ENCODE assay signal across 20 cellular contexts in genomic region chr15:39145146-39145545, GRCh38.
DNase-seq lines count a peak whose midpoint lies in the region; ATAC-seq, FAIRE-seq and TF ChIP-seq lines count a peak whose summit lies in the region.
"Had no signal": no experiment of that assay in that cellular context is flagged by ENCODE, and none has a peak within 500 bp of the region (broad histone marks: within the 10 kb centered on the region; RNA-seq: fewer than 3 reads in every experiment).

No MANE protein-coding gene starts in this region.

- H3K36me3 Mint-ChIP-seq in activated T-cell treated with anti-CD3 and anti-CD28 coated beads, Interleukin-2, amount 50 U/mL, for 72 hours (ENCODE audit: insufficient read depth in 2 of 2): no peaks in the 10 kb centered on the region
- H3K36me3 Mint-ChIP-seq in astrocyte (ENCODE audit: low read depth, unreplicated experiment) (no peaks in the 10 kb centered on the region), Calu3 (ENCODE audit: insufficient read depth, unreplicated experiment) (no peaks in the 10 kb centered on the region)
- H3K36me3 Mint-ChIP-seq: CD14-positive monocyte had no signal

- H3K36me3 ChIP-seq in astrocyte (ENCODE audit: insufficient read depth, low read length): no peaks in the 10 kb centered on the region
- no peaks in the 10 kb centered on the region for H3K36me3 ChIP-seq in subcutaneous abdominal adipose tissue (ENCODE audit: control insufficient read depth in 5 of 5, insufficient read depth in 5 of 5, low read length in 5 of 5)

- no peak for ATAC-seq in activated T-cell treated with anti-CD3 and anti-CD28 coated beads, Interleukin-2, amount 50 U/mL, for 72 hours (replicated peaks in 1 of 2)
- ATAC-seq: A549 had no signal

- DNase-seq in activated T-cell treated with anti-CD3 and anti-CD28 coated beads, Interleukin-2, amount 50 U/mL, for 72 hours: no peak
- DNase-seq in activated T-cell treated with anti-CD3 and anti-CD28 coated beads, Interleukin-2, amount 50 U/mL, for 1 hour: no peak
- peak; percentile 35 for DNase-seq in RPMI7951 (ENCODE audit: low read depth)
- DNase-seq in astrocyte (ENCODE audit: low read depth): peak; percentile 28
- DNase-seq in KG1 (lab: John Stamatoyannopoulos, UW): no peak
- no peak for DNase-seq in hepatic stellate cell (ENCODE audit: low spot score)
- no peak for DNase-seq in Calu3
- DNase-seq: Caco-2, NCI-H1092 treated with DMSO at 0.1 percent for 48 hours, NCI-H1694, NCI-H2107, NCI-H226, NCI-H526, Right ventricle myocardium superior had no signal

- no peak overlapping the region for H3K27ac ChIP-seq in astrocyte (ENCODE audit: low read depth, low read length)
- H3K27ac ChIP-seq in subcutaneous abdominal adipose tissue (ENCODE audit: low read depth, low read length): peak overlapping the region; percentile 68
- H3K27ac ChIP-seq: KMS-11 had no signal

- H3K79me2 ChIP-seq in astrocyte (ENCODE audit: insufficient read depth, low read length): no peaks in the 10 kb centered on the region

- H3K4me3 ChIP-seq in astrocyte (ENCODE audit: insufficient read depth, low read depth, low read length) (no peak overlapping the region), subcutaneous abdominal adipose tissue (ENCODE audit: low read depth in 1 of 5, low read length in 5 of 5) (no peak overlapping the region)
- H3K4me3 ChIP-seq: A549 had no signal

- peaks cover 18% of the 10 kb centered on the region for H3K4me1 ChIP-seq in astrocyte (ENCODE audit: insufficient read depth, low read length)
- peaks cover 0 to 25% (median 19%) of the 10 kb centered on the region in 5 donors for H3K4me1 ChIP-seq in subcutaneous abdominal adipose tissue (ENCODE audit: control insufficient read depth in 5 of 5, insufficient read depth in 5 of 5, low read length in 5 of 5)

- CTCF ChIA-PET in Calu3 (lab: Charles Lee): no interaction called here

- H4K20me1 ChIP-seq in astrocyte (ENCODE audit: insufficient read depth, low read length): no peaks in the 10 kb centered on the region

- peak overlapping the region; percentile 93 for H3K27ac Mint-ChIP-seq in activated T-cell treated with anti-CD3 and anti-CD28 coated beads, Interleukin-2, amount 50 U/mL, for 72 hours
- no peak overlapping the region for H3K27ac Mint-ChIP-seq in astrocyte (ENCODE audit: unreplicated experiment)
- H3K27ac Mint-ChIP-seq in Calu3 (ENCODE audit: unreplicated experiment): no peak overlapping the region
- H3K27ac Mint-ChIP-seq: CD14-positive monocyte had no signal

- H3K4me3 Mint-ChIP-seq in activated T-cell treated with anti-CD3 and anti-CD28 coated beads, Interleukin-2, amount 50 U/mL, for 72 hours: peak overlapping the region in 1 of 2 donors; percentile 72
- H3K4me3 Mint-ChIP-seq in astrocyte (ENCODE audit: unreplicated experiment) (no peak overlapping the region), Calu3 (ENCODE audit: low read depth, unreplicated experiment) (no peak overlapping the region)
- H3K4me3 Mint-ChIP-seq: CD14-positive monocyte had no signal

- intact Hi-C loops in Calu3 (cut with micrococcal nuclease; ENCODE audit: unreplicated experiment): no loop called here

- no peak overlapping the region for H2AFZ ChIP-seq in astrocyte (ENCODE audit: low read depth, low read length)

- no peak for FAIRE-seq in astrocyte (lab: Jason Lieb, UNC)
- FAIRE-seq: A549, G401.6, H1 had no signal

- no peaks in the 10 kb centered on the region for H3K27me3 Mint-ChIP-seq in activated T-cell treated with anti-CD3 and anti-CD28 coated beads, Interleukin-2, amount 50 U/mL, for 72 hours (ENCODE audit: low read depth)
- no peaks in the 10 kb centered on the region for H3K27me3 Mint-ChIP-seq in astrocyte (ENCODE audit: low read depth, unreplicated experiment)
- H3K27me3 Mint-ChIP-seq in Calu3 (ENCODE audit: unreplicated experiment): no peaks in the 10 kb centered on the region

- peaks cover 40% of the 10 kb centered on the region for H3K4me1 Mint-ChIP-seq in activated T-cell treated with anti-CD3 and anti-CD28 coated beads, Interleukin-2, amount 50 U/mL, for 72 hours (ENCODE audit: low read depth)
- H3K4me1 Mint-ChIP-seq in astrocyte (ENCODE audit: low read depth, unreplicated experiment): peaks cover 47% of the 10 kb centered on the region
- H3K4me1 Mint-ChIP-seq in Calu3 (ENCODE audit: low read depth, unreplicated experiment): peaks cover 12% of the 10 kb centered on the region
- H3K4me1 Mint-ChIP-seq: CD14-positive monocyte had no signal

- no peaks in the 10 kb centered on the region for H3K27me3 ChIP-seq in astrocyte (ENCODE audit: insufficient read depth, low read length)
- no peaks in the 10 kb centered on the region for H3K27me3 ChIP-seq in subcutaneous abdominal adipose tissue (ENCODE audit: control insufficient read depth in 5 of 5, insufficient read depth in 4 of 5, low read length in 5 of 5)

- no TSS peak for BruUV-seq in Calu3 (replicated peaks; lab: Mats Ljungman, UMichigan)

- peaks cover 0 to 3% of the 10 kb centered on the region in 2 donors for H3K9me3 Mint-ChIP-seq in activated T-cell treated with anti-CD3 and anti-CD28 coated beads, Interleukin-2, amount 50 U/mL, for 72 hours
- no peaks in the 10 kb centered on the region for H3K9me3 Mint-ChIP-seq in astrocyte (ENCODE audit: unreplicated experiment)
- H3K9me3 Mint-ChIP-seq in Calu3 (ENCODE audit: low read depth, unreplicated experiment): no peaks in the 10 kb centered on the region

- H3K9ac ChIP-seq in astrocyte (ENCODE audit: low read length) (no peak overlapping the region), subcutaneous abdominal adipose tissue (ENCODE audit: low read length in 5 of 5) (peak overlapping the region in 1 of 5 donors; percentile 6)
- H3K9ac ChIP-seq: KMS-11 had no signal

- H3K9me3 ChIP-seq in astrocyte (ENCODE audit: insufficient read depth, low read depth, low read length) (no peaks in the 10 kb centered on the region), subcutaneous abdominal adipose tissue (ENCODE audit: control insufficient read depth in 5 of 5, low read length in 5 of 5) (no peaks in the 10 kb centered on the region)
- H3K9me3 ChIP-seq: A549, Caco-2 had no signal

- no peak for TF ChIP-seq CTCF in astrocyte (IDR thresholded peaks at IDR 0.05; ENCODE audit: insufficient read depth, low read depth, low read length)
- no peak for TF ChIP-seq CTCF in Calu3 (IDR thresholded peaks at IDR 0.05; ENCODE audit: unreplicated experiment)

- H3K4me2 ChIP-seq in astrocyte (ENCODE audit: low read length): no peak overlapping the region
- H3K4me2 ChIP-seq: KMS-11 had no signal

Comparison
In these comparisons a context has a peak if more than half of its experiments do, and no peak if none do; other contexts are left out.
1. DNase-seq: peak in RPMI7951 (single experiment) and astrocyte (single experiment); none in activated T-cell treated with anti-CD3 and anti-CD28 coated beads, Interleukin-2, amount 50 U/mL, for 72 hours (0 of 2), activated T-cell treated with anti-CD3 and anti-CD28 coated beads, Interleukin-2, amount 50 U/mL, for 1 hour (single experiment), KG1 (single experiment), hepatic stellate cell (single experiment) and Calu3 (single experiment).